15 cellular contexts compared by ENCODE assay signal in genomic region chr10:92901819-92902234, GRCh38. TPM values are rescaled to one million over a fixed set of nuclear protein-coding genes. Genes with fewer than 3 reads are reported as not detected.
A peak's percentile ranks its signal among the peaks of the same experiment; 100 is the strongest.
DNase-seq lines count a peak whose midpoint lies in the region; ATAC-seq and TF ChIP-seq lines count a peak whose summit lies in the region.
"Had no signal": no experiment of that assay in that cellular context is flagged by ENCODE, and none has a peak within 500 bp of the region (broad histone marks: within the 10 kb centered on the region; RNA-seq: fewer than 3 reads in every experiment).

No MANE protein-coding gene starts in this region.

- peaks cover 0 to 2% (median 0%) of the 10 kb centered on the region in 7 donors for H3K9me3 Mint-ChIP-seq in CD4-positive, CD25-positive, alpha-beta regulatory T cell
- H3K9me3 Mint-ChIP-seq in effector memory CD8-positive, alpha-beta T cell, result no peaks in the 10 kb centered on the region
- no peaks in the 10 kb centered on the region for H3K9me3 Mint-ChIP-seq in activated T-helper 2 cell treated with anti-CD3 and anti-CD28 coated beads, Interferon-gamma antibody, Interleukin-2, Interleukin-4, amounts not matched to agents 10 μg/mL and 5 μg/mL and 100 μg/mL, durations not matched to agents 14 hours and 24 hours and 36 hours
- H3K9me3 Mint-ChIP-seq: neural crest cell had no signal

- H3K4me1 ChIP-seq in CD4-positive, CD25-positive, alpha-beta regulatory T cell (ENCODE audit: control insufficient read depth, insufficient read depth, low read length, poor library complexity, severe bottlenecking), result peaks cover 17% of the 10 kb centered on the region
- H3K4me1 ChIP-seq: colonic mucosa, left ventricle myocardium inferior had no signal

- H3K9me3 ChIP-seq in CD4-positive, CD25-positive, alpha-beta regulatory T cell (ENCODE audit: control insufficient read depth in 2 of 2, low read length in 2 of 2), result no peaks in the 10 kb centered on the region
- H3K9me3 ChIP-seq: colonic mucosa, left ventricle myocardium inferior, stomach had no signal

- peak overlapping the region; percentile 38 to 94 (median 91) for H3K27ac Mint-ChIP-seq in CD4-positive, CD25-positive, alpha-beta regulatory T cell
- H3K27ac Mint-ChIP-seq in effector memory CD8-positive, alpha-beta T cell, result peak overlapping the region; percentile 70 to 93
- no peak overlapping the region for H3K27ac Mint-ChIP-seq in activated T-helper 2 cell treated with anti-CD3 and anti-CD28 coated beads, Interferon-gamma antibody, Interleukin-2, Interleukin-4, amounts not matched to agents 10 μg/mL and 5 μg/mL and 100 μg/mL, durations not matched to agents 14 hours and 24 hours and 36 hours

- H3K36me3 ChIP-seq in CD4-positive, CD25-positive, alpha-beta regulatory T cell (ENCODE audit: control insufficient read depth, insufficient read depth, low read length), result peaks cover under 1% of the 10 kb centered on the region
- H3K36me3 ChIP-seq: colonic mucosa had no signal

- peaks cover 26% of the 10 kb centered on the region for H3K36me3 Mint-ChIP-seq in CD4-positive, CD25-positive, alpha-beta regulatory T cell
- H3K36me3 Mint-ChIP-seq in effector memory CD8-positive, alpha-beta T cell (ENCODE audit: insufficient read depth), result peaks cover 10% of the 10 kb centered on the region
- H3K36me3 Mint-ChIP-seq in activated T-helper 2 cell treated with anti-CD3 and anti-CD28 coated beads, Interferon-gamma antibody, Interleukin-2, Interleukin-4, amounts not matched to agents 10 μg/mL and 5 μg/mL and 100 μg/mL, durations not matched to agents 14 hours and 24 hours and 36 hours (ENCODE audit: low read depth), result peaks cover 11% of the 10 kb centered on the region

- peak; percentile 77 to 84 for ATAC-seq in CD4-positive, CD25-positive, alpha-beta regulatory T cell (ENCODE audit: low read depth in 2 of 2)
- peak; percentile 96 for ATAC-seq in effector memory CD8-positive, alpha-beta T cell (replicated peaks)
- ATAC-seq: right cardiac atrium had no signal

- intact Hi-C loops in posterior cingulate gyrus (cut with DNase I), result no loop called here
- intact Hi-C loops in activated T-helper 2 cell treated with anti-CD3 and anti-CD28 coated beads, Interferon-gamma antibody, Interleukin-2, Interleukin-4, amounts not matched to agents 10 μg/mL and 5 μg/mL and 100 μg/mL, durations not matched to agents 14 hours and 24 hours and 36 hours (cut with micrococcal nuclease), result no loop called here

- no peaks in the 10 kb centered on the region for H3K27me3 Mint-ChIP-seq in CD4-positive, CD25-positive, alpha-beta regulatory T cell
- H3K27me3 Mint-ChIP-seq in effector memory CD8-positive, alpha-beta T cell, result no peaks in the 10 kb centered on the region
- no peaks in the 10 kb centered on the region for H3K27me3 Mint-ChIP-seq in activated T-helper 2 cell treated with anti-CD3 and anti-CD28 coated beads, Interferon-gamma antibody, Interleukin-2, Interleukin-4, amounts not matched to agents 10 μg/mL and 5 μg/mL and 100 μg/mL, durations not matched to agents 14 hours and 24 hours and 36 hours (ENCODE audit: low read depth)

- peak; percentile 25 to 78 (median 73) for DNase-seq in CD4-positive, CD25-positive, alpha-beta regulatory T cell
- DNase-seq in GM12865 (ENCODE audit: low read depth) (peak; percentile 60), T-helper 2 cell (peak in 3 of 5 experiments; percentile 11 to 86 (median 79)), posterior cingulate gyrus (no peak), AG08396 (ENCODE audit: low spot score) (no peak)
- peak; percentile 31 to 35 (median 34) for DNase-seq in effector memory CD8-positive, alpha-beta T cell
- no peak for DNase-seq in activated T-helper 2 cell treated with anti-CD3 and anti-CD28 coated beads, Interferon-gamma antibody, Interleukin-2, Interleukin-4, amounts not matched to agents 10 μg/mL and 5 μg/mL and 100 μg/mL, durations not matched to agents 14 hours and 24 hours and 36 hours (ENCODE audit: low spot score)
- DNase-seq: colonic mucosa; hypothalamus; left ventricle myocardium inferior; NCI-H2227 treated with DMSO at 0.1 percent for 48 hours; right cardiac atrium; stimulated activated CD4-positive, alpha-beta T cell treated with anti-CD3 and anti-CD28 coated beads, Interleukin-2, amount 100 ng/mL, for 48 hours; stomach had no signal

- no peaks in the 10 kb centered on the region for H3K27me3 ChIP-seq in CD4-positive, CD25-positive, alpha-beta regulatory T cell (ENCODE audit: control insufficient read depth, insufficient read depth, low read length)
- H3K27me3 ChIP-seq: colonic mucosa, stomach had no signal

- H3K4me1 Mint-ChIP-seq in CD4-positive, CD25-positive, alpha-beta regulatory T cell, result peaks cover 10 to 20% (median 16%) of the 10 kb centered on the region in 4 donors
- H3K4me1 Mint-ChIP-seq in effector memory CD8-positive, alpha-beta T cell (ENCODE audit: low read depth in 2 of 2), result peaks cover 9 to 14% of the 10 kb centered on the region in 2 donors
- peaks cover 15% of the 10 kb centered on the region for H3K4me1 Mint-ChIP-seq in activated T-helper 2 cell treated with anti-CD3 and anti-CD28 coated beads, Interferon-gamma antibody, Interleukin-2, Interleukin-4, amounts not matched to agents 10 μg/mL and 5 μg/mL and 100 μg/mL, durations not matched to agents 14 hours and 24 hours and 36 hours (ENCODE audit: low read depth)
- H3K4me1 Mint-ChIP-seq: neural crest cell had no signal

- no peak for TF ChIP-seq CTCF in GM12865 (IDR thresholded peaks at IDR 0.05; ENCODE audit: insufficient read depth, low read depth, low read length, missing control alignments)

- H3K4me3 Mint-ChIP-seq in CD4-positive, CD25-positive, alpha-beta regulatory T cell, result peak overlapping the region; percentile 70 to 86 (median 78)
- peak overlapping the region; percentile 67 to 71 for H3K4me3 Mint-ChIP-seq in effector memory CD8-positive, alpha-beta T cell
- H3K4me3 Mint-ChIP-seq in activated T-helper 2 cell treated with anti-CD3 and anti-CD28 coated beads, Interferon-gamma antibody, Interleukin-2, Interleukin-4, amounts not matched to agents 10 μg/mL and 5 μg/mL and 100 μg/mL, durations not matched to agents 14 hours and 24 hours and 36 hours (ENCODE audit: low read depth), result no peak overlapping the region
- H3K4me3 Mint-ChIP-seq: neural crest cell had no signal

- H3K4me3 ChIP-seq in CD4-positive, CD25-positive, alpha-beta regulatory T cell (ENCODE audit: low read depth, low read length), result peak overlapping the region; percentile 74
- H3K4me3 ChIP-seq in GM12865 (ENCODE audit: low read depth, low read length), result no peak overlapping the region
- H3K4me3 ChIP-seq: colonic mucosa, left ventricle myocardium inferior, stomach had no signal

- peak overlapping the region; percentile 29 for H3K27ac ChIP-seq in CD4-positive, CD25-positive, alpha-beta regulatory T cell (ENCODE audit: insufficient read depth, low read length, poor library complexity, severe bottlenecking)
- H3K27ac ChIP-seq: colonic mucosa, left ventricle myocardium inferior, stomach had no signal

RNA-seq across cellular contexts. Expression of gene EXOC6, which starts 53.5 kb away (rescaled TPM):
- total RNA-seq in CD4-positive, CD25-positive, alpha-beta regulatory T cell, result 16.9 TPM
- 10 to 100 TPM in 2 of 4 donors, 1 to 10 TPM in 2; 7.5 to 10.7 (median 9.9) TPM for polyA plus RNA-seq in CD4-positive, CD25-positive, alpha-beta regulatory T cell
- total RNA-seq in activated T-helper 2 cell treated with anti-CD3 and anti-CD28 coated beads, Interferon-gamma antibody, Interleukin-2, Interleukin-4, amounts not matched to agents 10 μg/mL and 5 μg/mL and 100 μg/mL, durations not matched to agents 14 hours and 24 hours and 36 hours, result 12.4 and 12.5 TPM in 2 replicates

Comparison
In these comparisons a context has a peak if more than half of its experiments do, and no peak if none do; other contexts are left out.
1. DNase-seq: peak in CD4-positive, CD25-positive, alpha-beta regulatory T cell (3 of 3), GM12865 (single experiment), T-helper 2 cell (3 of 5) and effector memory CD8-positive, alpha-beta T cell (3 of 3); none in posterior cingulate gyrus (0 of 10), activated T-helper 2 cell treated with anti-CD3 and anti-CD28 coated beads, Interferon-gamma antibody, Interleukin-2, Interleukin-4, amounts not matched to agents 10 μg/mL and 5 μg/mL and 100 μg/mL, durations not matched to agents 14 hours and 24 hours and 36 hours (single experiment) and AG08396 (single experiment).